ENCODE assay signal across 8 cellular contexts in genomic region chr17:67376892-67377726, GRCh38. TPM values are rescaled to one million over a fixed set of nuclear protein-coding genes. Genes with fewer than 3 reads are reported as not detected.
DNase-seq lines count a peak whose midpoint lies in the region; ATAC-seq and TF ChIP-seq lines count a peak whose summit lies in the region.

PITPNC1 (plus strand) TSS chr17:67377281.

- intact Hi-C loops in CD14-positive monocyte (cut with micrococcal nuclease): loop anchor here (2.0 to 10.0 kb wide), 3 partner anchors 55 to 312 kb away; no protein-coding TSS in a partner anchor

- TF ChIP-seq CTCF in CD14-positive monocyte (IDR thresholded peaks at IDR 0.05): no peak

- peaks cover 0 to 7% of the 10 kb centered on the region in 2 donors for H3K36me3 Mint-ChIP-seq in CD14-positive monocyte

- no peaks in the 10 kb centered on the region for H3K36me3 ChIP-seq in ectodermal cell (ENCODE audit: control insufficient read depth, insufficient read depth, low read length)

- H3K9me3 Mint-ChIP-seq in CD14-positive monocyte: peaks cover 0 to 5% (median 0%) of the 10 kb centered on the region in 7 donors

- H3K4me1 ChIP-seq in ectodermal cell (ENCODE audit: control insufficient read depth, insufficient read depth, low read length): no peaks in the 10 kb centered on the region

- H3K4me3 Mint-ChIP-seq in CD14-positive monocyte: peak within 1 kb of the TSS; percentile 90 to 93

- peaks cover 0 to 14% (median 0%) of the 10 kb centered on the region in 3 donors for H3K27me3 Mint-ChIP-seq in CD14-positive monocyte (ENCODE audit: low read depth in 3 of 3)

- H3K27ac ChIP-seq in ectodermal cell (ENCODE audit: insufficient read depth, low read depth, low read length, poor library complexity, severe bottlenecking): peak within 1 kb of the TSS; percentile 77

- 0% methylated on average over 76 of the region's 76 CpGs for WGBS in ectodermal cell, 2 experiments

- H3K27ac Mint-ChIP-seq in CD14-positive monocyte: peak within 1 kb of the TSS; percentile 84 to 93 (median 91)

- H3K27me3 ChIP-seq in ectodermal cell (ENCODE audit: control insufficient read depth, insufficient read depth, low read length, poor library complexity, severe bottlenecking): no peaks in the 10 kb centered on the region

- peaks cover 35% of the 10 kb centered on the region for H3K4me1 Mint-ChIP-seq in CD14-positive monocyte

- DNase-seq in CD14-positive monocyte (ENCODE audit: low spot score) (peak; percentile 73), NK-92 (lab: John Stamatoyannopoulos, UW; ENCODE audit: unreplicated experiment) (peak; percentile 38), lung microvascular endothelial cell (ENCODE audit: low read depth in 2 of 2) (peak; percentile 90 to 92)
- DNase-seq in activated CD8-positive, alpha-beta memory T cell treated with anti-CD3 and anti-CD28 coated beads for 1 hour (ENCODE audit: extremely low read depth in 1 of 2, low read depth in 1 of 2): peak; percentile 75 to 76
- DNase-seq in stimulated activated CD4-positive, alpha-beta T cell treated with anti-CD3 and anti-CD28 coated beads, TNF-alpha, amount 100 ng/mL, for 48 hours (ENCODE audit: low read depth in 3 of 3): peak; percentile 73 to 84 (median 78)

- H3K9me3 ChIP-seq in ectodermal cell (ENCODE audit: control insufficient read depth, low read length): no peaks in the 10 kb centered on the region

- H3K4me3 ChIP-seq in ectodermal cell (ENCODE audit: insufficient read depth, low read depth, low read length): peak within 1 kb of the TSS; percentile 87

- ATAC-seq in GM19395 (IDR thresholded peaks at IDR 0.05; ENCODE audit: unreplicated experiment) (peak; percentile 72), HG03558 (IDR thresholded peaks at IDR 0.05; ENCODE audit: extremely low read depth, unreplicated experiment) (peak; percentile 48)

RNA-seq across cellular contexts. Expression of gene PITPNC1, which starts in this region (rescaled TPM):
- polyA plus RNA-seq in CD14-positive monocyte: 10 to 100 TPM; 21.7 to 31.0 TPM
- 15.5 TPM for polyA plus RNA-seq in ectodermal cell (2013, experiment 1 of 4)
- polyA plus RNA-seq in ectodermal cell (2013, experiment 2 of 4): 14.6 TPM
- polyA plus RNA-seq in ectodermal cell (2013, experiment 3 of 4): 13.3 TPM
- 14.4 TPM for polyA plus RNA-seq in ectodermal cell (2013, experiment 4 of 4)
- total RNA-seq in lung microvascular endothelial cell: 11.8 and 16.1 TPM in 2 replicates

Comparison
In these comparisons a context has a peak if more than half of its experiments do, and no peak if none do; other contexts are left out.
1. Peak in every context shown above with its lines: DNase-seq, ATAC-seq, H3K4me3 ChIP-seq and H3K27ac ChIP-seq.
2. DNase-seq: peak in every context shown above with its lines; median percentile 91 in lung microvascular endothelial cell; 78 in stimulated activated CD4-positive, alpha-beta T cell treated with anti-CD3 and anti-CD28 coated beads, TNF-alpha, amount 100 ng/mL, for 48 hours; 76 in activated CD8-positive, alpha-beta memory T cell treated with anti-CD3 and anti-CD28 coated beads for 1 hour; 73 in CD14-positive monocyte; 38 in NK-92.